16 cellular contexts compared by ENCODE assay signal in the genomic region with DNA sequence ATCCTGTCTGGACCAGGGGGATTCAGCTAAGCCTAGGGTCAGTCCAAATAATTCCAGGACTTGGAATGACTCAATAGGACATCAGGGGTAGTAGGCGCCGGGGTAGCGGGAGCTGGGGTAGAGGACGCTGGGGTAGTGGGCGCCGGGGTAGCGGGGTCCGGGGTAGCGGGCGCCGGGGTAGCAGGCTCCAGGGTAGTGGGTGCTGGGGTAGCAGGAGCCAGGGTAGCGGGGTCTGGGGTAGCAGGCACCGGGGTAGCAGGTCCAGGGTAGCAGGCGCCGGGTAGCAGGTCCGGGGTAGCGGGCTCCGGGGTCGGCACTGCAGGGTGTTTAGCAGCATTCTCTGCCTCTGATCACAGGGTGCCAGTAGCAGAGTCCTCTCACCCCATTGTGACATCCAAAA.
DNase-seq lines count a peak whose midpoint lies in the region; ATAC-seq and TF ChIP-seq lines count a peak whose summit lies in the region.
"Had no signal": no experiment of that assay in that cellular context is flagged by ENCODE, and none has a peak within 500 bp of the region (broad histone marks: within the 10 kb centered on the region; RNA-seq: fewer than 3 reads in every experiment).

No MANE protein-coding gene starts in this region.

- no peak overlapping the region for H3K4me3 Mint-ChIP-seq in Caco-2 (ENCODE audit: unreplicated experiment)
- no peak overlapping the region for H3K4me3 Mint-ChIP-seq in stimulated activated memory B cell treated with anti-CD40 and anti-IgM and Interleukin-4, amounts not matched to agents 10 μg/mL and 1 μg/mL and 100 μg/mL, for 72 hours
- H3K4me3 Mint-ChIP-seq: CD14-positive monocyte; CD8-positive, alpha-beta T cell; HFFc6 had no signal

- CTCF ChIA-PET in Caco-2 (lab: Charles Lee): no interaction called here

- peaks cover 10% of the 10 kb centered on the region for H3K9me3 Mint-ChIP-seq in Caco-2 (ENCODE audit: unreplicated experiment)
- peaks cover 3% of the 10 kb centered on the region for H3K9me3 Mint-ChIP-seq in stimulated activated memory B cell treated with anti-CD40 and anti-IgM and Interleukin-4, amounts not matched to agents 10 μg/mL and 1 μg/mL and 100 μg/mL, for 72 hours
- H3K9me3 Mint-ChIP-seq: CD8-positive, alpha-beta T cell; HFFc6 had no signal

- intact Hi-C loops in Caco-2 (cut with micrococcal nuclease; ENCODE audit: unreplicated experiment) (no loop called here), lower lobe of right lung (cut with DNase I) (no loop called here), left lung (cut with DNase I) (no loop called here)

- H3K4me3 ChIP-seq in Caco-2 (ENCODE audit: low read depth, low read length): no peak overlapping the region
- no peak overlapping the region for H3K4me3 ChIP-seq in HUES6 (ENCODE audit: low read depth, low read length)
- H3K4me3 ChIP-seq in lower lobe of right lung: no peak overlapping the region
- H3K4me3 ChIP-seq in left lung: no peak overlapping the region

- peak overlapping the region; percentile 71 for H3K9ac ChIP-seq in HUES6 (ENCODE audit: low read length)

- TF ChIP-seq CTCF in Caco-2 (IDR thresholded peaks at IDR 0.05; ENCODE audit: insufficient read depth in 1 of 2, low read depth in 1 of 2, low read length in 1 of 2, severe bottlenecking in 1 of 2, unreplicated experiment in 1 of 2): no peak
- no peak for TF ChIP-seq CTCF in lower lobe of right lung (IDR thresholded peaks at IDR 0.05)
- TF ChIP-seq CTCF in left lung (IDR thresholded peaks at IDR 0.05): no peak

- H3K4me1 ChIP-seq in Caco-2 (peaks cover 14% of the 10 kb centered on the region), HUES6 (ENCODE audit: control insufficient read depth, insufficient read depth, low read length) (peaks cover 45% of the 10 kb centered on the region), lower lobe of right lung (peaks cover 21% of the 10 kb centered on the region), left lung (peaks cover 3 to 10% of the 10 kb centered on the region in 2 donors)

- ATAC-seq in lower lobe of right lung: peak; percentile 17 to 35
- peak; percentile 73 for ATAC-seq in stimulated activated memory B cell treated with anti-CD40 and anti-IgM and Interleukin-4, amounts not matched to agents 10 μg/mL and 1 μg/mL and 100 μg/mL, for 72 hours
- ATAC-seq in GM18861 (IDR thresholded peaks at IDR 0.05; ENCODE audit: unreplicated experiment): no peak
- ATAC-seq in left lung: no peak
- ATAC-seq in HG03565 (IDR thresholded peaks at IDR 0.05; ENCODE audit: unreplicated experiment): no peak
- ATAC-seq: CD8-positive, alpha-beta T cell had no signal

- POLR2A ChIA-PET in Caco-2 (lab: Charles Lee): no interaction called here

- no TSS peak for BruUV-seq in Caco-2 (replicated peaks; lab: Mats Ljungman, UMichigan)

- H3K36me3 ChIP-seq in Caco-2 (ENCODE audit: control insufficient read depth, insufficient read depth, low read length): no peaks in the 10 kb centered on the region; the same call in 1 of the 2 replicates
- H3K36me3 ChIP-seq in HUES6 (ENCODE audit: control insufficient read depth, insufficient read depth, low read length): no peaks in the 10 kb centered on the region
- no peaks in the 10 kb centered on the region for H3K36me3 ChIP-seq in lower lobe of right lung
- H3K36me3 ChIP-seq in left lung: no peaks in the 10 kb centered on the region

- H3K9me3 ChIP-seq in Caco-2 (peaks cover 5% of the 10 kb centered on the region; the same call in 1 of the 2 replicates), HUES6 (ENCODE audit: control insufficient read depth, insufficient read depth, low read depth, low read length) (peaks cover 13% of the 10 kb centered on the region; the same call in 1 of the 2 replicates), lower lobe of right lung (no peaks in the 10 kb centered on the region), left lung (no peaks in the 10 kb centered on the region)

- no peaks in the 10 kb centered on the region for H3K27me3 Mint-ChIP-seq in Caco-2 (ENCODE audit: insufficient read depth, unreplicated experiment)
- H3K27me3 Mint-ChIP-seq in stimulated activated memory B cell treated with anti-CD40 and anti-IgM and Interleukin-4, amounts not matched to agents 10 μg/mL and 1 μg/mL and 100 μg/mL, for 72 hours: no peaks in the 10 kb centered on the region

- H3K27ac Mint-ChIP-seq in Caco-2 (ENCODE audit: unreplicated experiment): peak overlapping the region; percentile 67
- H3K27ac Mint-ChIP-seq in stimulated activated memory B cell treated with anti-CD40 and anti-IgM and Interleukin-4, amounts not matched to agents 10 μg/mL and 1 μg/mL and 100 μg/mL, for 72 hours: no peak overlapping the region
- H3K27ac Mint-ChIP-seq: CD14-positive monocyte; CD8-positive, alpha-beta T cell; HFFc6 had no signal

- DNase-seq in Caco-2: no peak
- DNase-seq in lower lobe of right lung: no peak
- no peak for DNase-seq in left lung
- DNase-seq: CD8-positive, alpha-beta T cell; COR-L47; DND-41; GDM1; HCEC 1CT; HFFc6; IMR-90 had no signal

- peaks cover 7% of the 10 kb centered on the region for H3K4me1 Mint-ChIP-seq in Caco-2 (ENCODE audit: low read depth, unreplicated experiment)
- no peaks in the 10 kb centered on the region for H3K4me1 Mint-ChIP-seq in stimulated activated memory B cell treated with anti-CD40 and anti-IgM and Interleukin-4, amounts not matched to agents 10 μg/mL and 1 μg/mL and 100 μg/mL, for 72 hours
- H3K4me1 Mint-ChIP-seq: CD14-positive monocyte had no signal

- peak overlapping the region; percentile 80; the same call in 1 of the 2 replicates for H3K27ac ChIP-seq in HUES6 (ENCODE audit: low read depth, low read length)
- H3K27ac ChIP-seq in lower lobe of right lung: no peak overlapping the region
- H3K27ac ChIP-seq in left lung: no peak overlapping the region
- H3K27ac ChIP-seq: HL-60 had no signal

- H3K27me3 ChIP-seq in Caco-2 (replicated peaks; ENCODE audit: control insufficient read depth, insufficient read depth, low read length) (no peaks in the 10 kb centered on the region), HUES6 (ENCODE audit: control insufficient read depth, insufficient read depth, low read length) (no peaks in the 10 kb centered on the region; the same call in 1 of the 2 replicates), lower lobe of right lung (ENCODE audit: low read depth) (no peaks in the 10 kb centered on the region), left lung (no peaks in the 10 kb centered on the region)

- no peaks in the 10 kb centered on the region for H3K36me3 Mint-ChIP-seq in Caco-2 (ENCODE audit: insufficient read depth, unreplicated experiment)
- no peaks in the 10 kb centered on the region for H3K36me3 Mint-ChIP-seq in stimulated activated memory B cell treated with anti-CD40 and anti-IgM and Interleukin-4, amounts not matched to agents 10 μg/mL and 1 μg/mL and 100 μg/mL, for 72 hours
- H3K36me3 Mint-ChIP-seq: CD14-positive monocyte; CD8-positive, alpha-beta T cell had no signal

Comparison
In these comparisons a context has a peak if more than half of its experiments do, and no peak if none do; other contexts are left out.
1. ATAC-seq: peak in lower lobe of right lung (2 of 2) and stimulated activated memory B cell treated with anti-CD40 and anti-IgM and Interleukin-4, amounts not matched to agents 10 μg/mL and 1 μg/mL and 100 μg/mL, for 72 hours (single experiment); none in GM18861 (single experiment), left lung (single experiment) and HG03565 (single experiment).